1 cellular context compared by ENCODE assay signal in the genomic region with DNA sequence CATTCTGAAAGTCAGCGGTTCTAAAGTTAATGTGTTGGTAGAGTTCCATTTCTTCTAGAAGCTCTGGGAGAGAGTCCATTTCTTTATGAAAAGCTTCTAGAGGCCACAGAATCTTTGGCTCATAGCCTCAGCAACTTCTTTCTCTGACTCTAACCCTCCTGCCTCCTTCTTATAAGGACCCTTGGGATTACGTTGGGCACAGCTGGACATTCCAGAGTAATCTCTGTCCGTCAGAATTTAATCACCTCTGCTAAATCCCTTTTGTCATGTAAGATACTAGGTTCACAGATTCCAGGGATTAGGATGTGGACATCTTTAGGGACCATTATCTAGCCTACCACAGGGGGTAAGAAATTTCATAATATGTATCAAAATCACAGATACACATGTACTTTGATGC.
TF ChIP-seq lines count a peak whose summit lies in the region.

No MANE protein-coding gene starts in this region.

TF ChIP-seq in GM23338, 12 proteins besides CTCF, POLR2A, EP300 and RAD21 (continued from another document):
- no peak for TF ChIP-seq ZNF462 (CRISPR knock-in tag; IDR thresholded peaks at IDR 0.05)
